Comparison of ENCODE assay signal across 10 cellular contexts in genomic region chr1:209733409-209734192, GRCh38. TPM values are rescaled to one million over a fixed set of nuclear protein-coding genes. Genes with fewer than 3 reads are reported as not detected.
A peak's percentile ranks its signal among the peaks of the same experiment; 100 is the strongest.
DNase-seq lines count a peak whose midpoint lies in the region; ATAC-seq lines count a peak whose summit lies in the region.
"Had no signal": no experiment of that assay in that cellular context is flagged by ENCODE, and none has a peak within 500 bp of the region (broad histone marks: within the 10 kb centered on the region; RNA-seq: fewer than 3 reads in every experiment).

No MANE protein-coding gene starts in this region.

- H3K27ac ChIP-seq in ACC112 (ENCODE audit: low read depth, low read length): peak overlapping the region; percentile 63

- DNase-seq in NOMO-1 treated with DMSO at 0.1 percent for 48 hours (lab: John Stamatoyannopoulos, UW; ENCODE audit: unreplicated experiment) (peak; percentile 94), left cardiac atrium (no peak), NCI-H345 (lab: John Stamatoyannopoulos, UW) (no peak), SK-N-DZ (ENCODE audit: low spot score) (no peak)
- DNase-seq: C1 segment of cervical spinal cord, heart right ventricle, NCI-H2227 treated with DMSO at 0.1 percent for 48 hours, SW 1271 had no signal

- H3K4me3 ChIP-seq in ACC112 (ENCODE audit: low read depth, low read length): peak overlapping the region; percentile 48; the same call in 1 of the 2 replicates
- H3K4me3 ChIP-seq: heart right ventricle had no signal

- H3K27me3 ChIP-seq in ACC112 (ENCODE audit: insufficient read depth, low read length): no peaks in the 10 kb centered on the region
- H3K27me3 ChIP-seq: heart right ventricle had no signal

- peak; percentile 57 to 71 for ATAC-seq in left cardiac atrium
- no peak for ATAC-seq in GM21723 (IDR thresholded peaks at IDR 0.05; ENCODE audit: unreplicated experiment)

- no peaks in the 10 kb centered on the region for H3K36me3 ChIP-seq in ACC112 (ENCODE audit: insufficient read depth, low read length)
- H3K36me3 ChIP-seq: heart right ventricle had no signal

- H3K4me1 ChIP-seq in ACC112 (ENCODE audit: control insufficient read depth, insufficient read depth, low read length, unreplicated experiment): peaks cover 19% of the 10 kb centered on the region

- intact Hi-C loops in left cardiac atrium (cut with DNase I): no loop called here

- no peak overlapping the region for H2AFZ ChIP-seq in ACC112 (ENCODE audit: low read length, unreplicated experiment)

- no peaks in the 10 kb centered on the region for H3K79me2 ChIP-seq in ACC112 (ENCODE audit: control insufficient read depth, insufficient read depth, low read length, unreplicated experiment)

RNA-seq across cellular contexts. Expression of gene TRAF3IP3, which starts 22.3 kb away (rescaled TPM):
- 1 to 10 TPM; 1.3 to 2.7 TPM for total RNA-seq in left cardiac atrium
- polyA plus RNA-seq in SK-N-DZ (2014; cell fraction: cytosol; rRNA removed): not detected in 2 replicates
- 0.12 and 0.14 TPM in 2 replicates for polyA plus RNA-seq in SK-N-DZ (2014; cell fraction: nucleus; rRNA removed)

RNA-seq across cellular contexts. Expression of gene HSD11B1, which starts 29.0 kb away (rescaled TPM):
- 1 to 10 TPM; 5.6 to 6.8 TPM for total RNA-seq in left cardiac atrium
- not detected in 2 replicates for polyA plus RNA-seq in SK-N-DZ (2014; cell fraction: cytosol; rRNA removed)
- not detected in 2 replicates for polyA plus RNA-seq in SK-N-DZ (2014; cell fraction: nucleus; rRNA removed)

RNA-seq across cellular contexts. Expression of gene C1orf74, which starts 50.8 kb away (rescaled TPM):
- total RNA-seq in left cardiac atrium: 1 to 10 TPM; 1.8 to 1.9 TPM
- 3.9 and 4.3 TPM in 2 replicates for polyA plus RNA-seq in SK-N-DZ (2014; cell fraction: cytosol; rRNA removed)
- 2.2 and 2.4 TPM in 2 replicates for polyA plus RNA-seq in SK-N-DZ (2014; cell fraction: nucleus; rRNA removed)

RNA-seq across cellular contexts. Expression of gene G0S2, which starts 58.4 kb away (rescaled TPM):
- 100 to 1,000 TPM; 220 to 440 TPM for total RNA-seq in left cardiac atrium
- 0.75 TPM in 1 of 2 replicates, not detected in the other for polyA plus RNA-seq in SK-N-DZ (2014; cell fraction: cytosol; rRNA removed)
- not detected in 2 replicates for polyA plus RNA-seq in SK-N-DZ (2014; cell fraction: nucleus; rRNA removed)
